ENCODE assay signal across 14 cellular contexts in genomic region chr18:49762191-49763077, GRCh38. TPM values are rescaled to one million over a fixed set of nuclear protein-coding genes. Genes with fewer than 3 reads are reported as not detected.
DNase-seq lines count a peak whose midpoint lies in the region; ATAC-seq and TF ChIP-seq lines count a peak whose summit lies in the region.
"Had no signal": no experiment of that assay in that cellular context is flagged by ENCODE, and none has a peak within 500 bp of the region (broad histone marks: within the 10 kb centered on the region; RNA-seq: fewer than 3 reads in every experiment).

No MANE protein-coding gene starts in this region.

- no peak overlapping the region for H3K4me2 ChIP-seq in GM23338
- no peak overlapping the region for H3K4me2 ChIP-seq in PC-9

- POLR2A ChIA-PET in WTC11 (lab: Charles Lee) (no interaction called here), PC-9 (lab: Charles Lee; ENCODE audit: unreplicated experiment) (no interaction called here)

- H3K4me1 Mint-ChIP-seq in GM23338 (peaks cover 34% of the 10 kb centered on the region), WTC11 (peaks cover 33% of the 10 kb centered on the region)
- no peaks in the 10 kb centered on the region for H3K4me1 Mint-ChIP-seq in stimulated activated memory B cell treated with anti-CD40 and anti-IgM and Interleukin-4, amounts not matched to agents 10 μg/mL and 1 μg/mL and 100 μg/mL, for 72 hours
- no peaks in the 10 kb centered on the region for H3K4me1 Mint-ChIP-seq in activated T-helper 2 cell treated with anti-CD3 and anti-CD28 coated beads, Interferon-gamma antibody, Interleukin-2, Interleukin-4, amounts not matched to agents 10 μg/mL and 5 μg/mL and 100 μg/mL, durations not matched to agents 14 hours and 24 hours and 36 hours (ENCODE audit: low read depth)

- H3K9me3 Mint-ChIP-seq in GM23338 (no peaks in the 10 kb centered on the region; the same call in 1 of the 3 replicates), WTC11 (no peaks in the 10 kb centered on the region)
- H3K9me3 Mint-ChIP-seq in stimulated activated memory B cell treated with anti-CD40 and anti-IgM and Interleukin-4, amounts not matched to agents 10 μg/mL and 1 μg/mL and 100 μg/mL, for 72 hours: peaks cover 2% of the 10 kb centered on the region
- H3K9me3 Mint-ChIP-seq in activated T-helper 2 cell treated with anti-CD3 and anti-CD28 coated beads, Interferon-gamma antibody, Interleukin-2, Interleukin-4, amounts not matched to agents 10 μg/mL and 5 μg/mL and 100 μg/mL, durations not matched to agents 14 hours and 24 hours and 36 hours: no peaks in the 10 kb centered on the region

- H3K4me3 ChIP-seq in GM23338 (no peak overlapping the region), lung (no peak overlapping the region), PC-9 (no peak overlapping the region)
- H3K4me3 ChIP-seq: MG63 had no signal

- CTCF ChIA-PET in WTC11 (lab: Charles Lee): interaction anchor here (0.6 to 2.3 kb wide), 7 partner anchors 33 to 252 kb away, joined by 3 to 14 read pairs (median 4); no protein-coding TSS in a partner anchor
- CTCF ChIA-PET in PC-9 (lab: Charles Lee): no interaction called here

- ATAC-seq in GM23338 (peak; percentile 45), WTC11 (peak; percentile 22), lung (ENCODE audit: insufficient read depth, low FRiP score) (no peak)
- ATAC-seq in stimulated activated memory B cell treated with anti-CD40 and anti-IgM and Interleukin-4, amounts not matched to agents 10 μg/mL and 1 μg/mL and 100 μg/mL, for 72 hours: peak; percentile 13

- H3K27me3 ChIP-seq in GM23338 (ENCODE audit: insufficient read depth): no peaks in the 10 kb centered on the region
- no peaks in the 10 kb centered on the region for H3K27me3 ChIP-seq in lung (ENCODE audit: control insufficient read depth, insufficient read depth)
- no peaks in the 10 kb centered on the region for H3K27me3 ChIP-seq in PC-9 (ENCODE audit: insufficient read depth, low read depth)
- H3K27me3 ChIP-seq: MG63 had no signal

- H3K36me3 ChIP-seq in GM23338 (ENCODE audit: insufficient read depth) (no peaks in the 10 kb centered on the region), lung (ENCODE audit: control insufficient read depth in 2 of 2, insufficient read depth in 2 of 2, low read length in 2 of 2) (no peaks in the 10 kb centered on the region), PC-9 (ENCODE audit: low read depth) (no peaks in the 10 kb centered on the region)
- H3K36me3 ChIP-seq: MG63 had no signal

- H3K79me2 ChIP-seq in GM23338 (replicated peaks; ENCODE audit: insufficient read depth) (no peaks in the 10 kb centered on the region), PC-9 (ENCODE audit: low read depth) (no peaks in the 10 kb centered on the region)

- WGBS in lung, 2 donors: 89 to 91% methylated on average over 34 to 35 of the region's 35 CpGs

- no peaks in the 10 kb centered on the region for H3K9me2 ChIP-seq in GM23338 (ENCODE audit: insufficient read depth)
- H3K9me2 ChIP-seq in PC-9 (ENCODE audit: insufficient read depth): no peaks in the 10 kb centered on the region

- H3K36me3 Mint-ChIP-seq in GM23338 (ENCODE audit: low read depth): no peaks in the 10 kb centered on the region; the same call in 2 of the 3 replicates
- H3K36me3 Mint-ChIP-seq in WTC11: no peaks in the 10 kb centered on the region
- no peaks in the 10 kb centered on the region for H3K36me3 Mint-ChIP-seq in stimulated activated memory B cell treated with anti-CD40 and anti-IgM and Interleukin-4, amounts not matched to agents 10 μg/mL and 1 μg/mL and 100 μg/mL, for 72 hours
- no peaks in the 10 kb centered on the region for H3K36me3 Mint-ChIP-seq in activated T-helper 2 cell treated with anti-CD3 and anti-CD28 coated beads, Interferon-gamma antibody, Interleukin-2, Interleukin-4, amounts not matched to agents 10 μg/mL and 5 μg/mL and 100 μg/mL, durations not matched to agents 14 hours and 24 hours and 36 hours (ENCODE audit: low read depth)

- 0 out of 4 replicates have a peak, but pooled peaks of 1 of the 2 experiments have one; percentile 29 for TF ChIP-seq CTCF in GM23338 (conservative IDR thresholded peaks at IDR 0.05; ENCODE audit: low read depth in 2 of 2)
- no peak for TF ChIP-seq CTCF in WTC11 (IDR thresholded peaks at IDR 0.05)
- TF ChIP-seq CTCF in lung (IDR thresholded peaks at IDR 0.05; ENCODE audit: control extremely low read depth, extremely low read depth): no peak
- TF ChIP-seq CTCF in PC-9 (conservative IDR thresholded peaks at IDR 0.05): no peak

- H3K9me3 ChIP-seq in lung (ENCODE audit: control insufficient read depth in 2 of 2, insufficient read depth in 1 of 2, low read length in 1 of 2) (peaks cover 0 to 2% of the 10 kb centered on the region in 2 donors), PC-9 (ENCODE audit: insufficient read depth, low read depth) (no peaks in the 10 kb centered on the region)
- H3K9me3 ChIP-seq: MG63 had no signal

- H3K27ac ChIP-seq in GM23338 (ENCODE audit: low read depth) (no peak overlapping the region), lung (ENCODE audit: low read depth in 1 of 2, low read length in 1 of 2) (no peak overlapping the region), PC-9 (no peak overlapping the region)

- H4K20me1 ChIP-seq in GM23338 (replicated peaks; ENCODE audit: insufficient read depth) (no peaks in the 10 kb centered on the region), PC-9 (ENCODE audit: insufficient read depth) (no peaks in the 10 kb centered on the region)

- peaks cover 14% of the 10 kb centered on the region for H3K27me3 Mint-ChIP-seq in GM23338 (ENCODE audit: insufficient read depth, low read depth, poor library complexity)
- no peaks in the 10 kb centered on the region for H3K27me3 Mint-ChIP-seq in WTC11 (ENCODE audit: low read depth)
- H3K27me3 Mint-ChIP-seq in stimulated activated memory B cell treated with anti-CD40 and anti-IgM and Interleukin-4, amounts not matched to agents 10 μg/mL and 1 μg/mL and 100 μg/mL, for 72 hours: peaks cover 11% of the 10 kb centered on the region
- no peaks in the 10 kb centered on the region for H3K27me3 Mint-ChIP-seq in activated T-helper 2 cell treated with anti-CD3 and anti-CD28 coated beads, Interferon-gamma antibody, Interleukin-2, Interleukin-4, amounts not matched to agents 10 μg/mL and 5 μg/mL and 100 μg/mL, durations not matched to agents 14 hours and 24 hours and 36 hours (ENCODE audit: low read depth)

- H3K4me1 ChIP-seq in GM23338 (ENCODE audit: insufficient read depth) (peaks cover 8% of the 10 kb centered on the region; the same call in 1 of the 2 replicates), lung (ENCODE audit: control insufficient read depth in 2 of 2, insufficient read depth in 2 of 2, low read length in 2 of 2) (no peaks in the 10 kb centered on the region), PC-9 (replicated peaks; ENCODE audit: insufficient read depth) (no peaks in the 10 kb centered on the region)

- intact Hi-C loops in activated T-helper 2 cell treated with anti-CD3 and anti-CD28 coated beads, Interferon-gamma antibody, Interleukin-2, Interleukin-4, amounts not matched to agents 10 μg/mL and 5 μg/mL and 100 μg/mL, durations not matched to agents 14 hours and 24 hours and 36 hours (cut with micrococcal nuclease): no loop called here
- intact Hi-C loops in PC-9 (cut with micrococcal nuclease; ENCODE audit: unreplicated experiment): no loop called here

- no peak for DNase-seq in GM23338 (ENCODE audit: low spot score)
- no peak for DNase-seq in WTC11 (ENCODE audit: low spot score)
- peak; percentile 11 for DNase-seq in lung (ENCODE audit: low spot score)
- DNase-seq in NCI-H524 treated with DMSO at 0.1 percent for 48 hours (lab: John Stamatoyannopoulos, UW): no peak
- no peak for DNase-seq in activated T-helper 2 cell treated with anti-CD3 and anti-CD28 coated beads, Interferon-gamma antibody, Interleukin-2, Interleukin-4, amounts not matched to agents 10 μg/mL and 5 μg/mL and 100 μg/mL, durations not matched to agents 14 hours and 24 hours and 36 hours (ENCODE audit: low spot score)
- no peak for DNase-seq in PC-9
- DNase-seq: AML-193, DMS79 treated with DMSO at 0.1 percent for 48 hours, MG63, NCI-H1092 treated with DMSO at 0.1 percent for 48 hours, NCI-H1694, NCI-H2107, NCI-H345 had no signal

- H3K27ac Mint-ChIP-seq in GM23338: no peak overlapping the region
- H3K27ac Mint-ChIP-seq in WTC11: no peak overlapping the region
- H3K27ac Mint-ChIP-seq in stimulated activated memory B cell treated with anti-CD40 and anti-IgM and Interleukin-4, amounts not matched to agents 10 μg/mL and 1 μg/mL and 100 μg/mL, for 72 hours: no peak overlapping the region
- H3K27ac Mint-ChIP-seq in activated T-helper 2 cell treated with anti-CD3 and anti-CD28 coated beads, Interferon-gamma antibody, Interleukin-2, Interleukin-4, amounts not matched to agents 10 μg/mL and 5 μg/mL and 100 μg/mL, durations not matched to agents 14 hours and 24 hours and 36 hours: no peak overlapping the region

- BruUV-seq in PC-9 (replicated peaks; lab: Mats Ljungman, UMichigan): no TSS peak

- peak overlapping the region; percentile 83 for H2AFZ ChIP-seq in GM23338
- no peak overlapping the region for H2AFZ ChIP-seq in PC-9

- H3K4me3 Mint-ChIP-seq in GM23338 (no peak overlapping the region), WTC11 (no peak overlapping the region)
- no peak overlapping the region for H3K4me3 Mint-ChIP-seq in stimulated activated memory B cell treated with anti-CD40 and anti-IgM and Interleukin-4, amounts not matched to agents 10 μg/mL and 1 μg/mL and 100 μg/mL, for 72 hours
- no peak overlapping the region for H3K4me3 Mint-ChIP-seq in activated T-helper 2 cell treated with anti-CD3 and anti-CD28 coated beads, Interferon-gamma antibody, Interleukin-2, Interleukin-4, amounts not matched to agents 10 μg/mL and 5 μg/mL and 100 μg/mL, durations not matched to agents 14 hours and 24 hours and 36 hours (ENCODE audit: low read depth)

- H3F3A ChIP-seq in GM23338 (replicated peaks; ENCODE audit: low read depth) (0 out of 2 replicates have a peak, but pooled peaks cover 3% of the 10 kb centered on the region), PC-9 (ENCODE audit: insufficient read depth, low read depth) (no peaks in the 10 kb centered on the region)

TF ChIP-seq in WTC11, 78 proteins besides CTCF, POLR2A, EP300 and RAD21 (continues in another document):
- TF ChIP-seq TEAD1 (CRISPR knock-in tag; IDR thresholded peaks at IDR 0.05): no peak
- TF ChIP-seq ZNF121 (CRISPR knock-in tag; IDR thresholded peaks at IDR 0.05): no peak
- TF ChIP-seq NFYB (CRISPR knock-in tag; conservative IDR thresholded peaks at IDR 0.05; ENCODE audit: low read depth): no peak
- no peak for TF ChIP-seq FOXP1 (CRISPR knock-in tag; IDR thresholded peaks at IDR 0.05; ENCODE audit: borderline replicate concordance)

RNA-seq across cellular contexts. Expression of gene ACAA2, which starts 50.9 kb away (rescaled TPM):
- 123 and 126 TPM in 2 replicates for total RNA-seq in GM23338 (2014; rRNA removed; shearing (Covaris generic))
- polyA plus RNA-seq in GM23338 (2016; fragmentation: Nextera tagmentation; extraction: Ambion mirVana): 83.8 and 91.1 TPM in 2 replicates
- total RNA-seq in WTC11 (2021): 135 to 136 TPM (median 136 TPM) in 3 replicates
- total RNA-seq in lung: 10 to 100 TPM; 40.9 to 52.8 TPM
- polyA plus RNA-seq in lung: 10 to 100 TPM; 35.2 to 49.0 TPM
- total RNA-seq in activated T-helper 2 cell treated with anti-CD3 and anti-CD28 coated beads, Interferon-gamma antibody, Interleukin-2, Interleukin-4, amounts not matched to agents 10 μg/mL and 5 μg/mL and 100 μg/mL, durations not matched to agents 14 hours and 24 hours and 36 hours: 82.9 and 85.7 TPM in 2 replicates
- 33.7 and 37.7 TPM in 2 replicates for total RNA-seq in PC-9 (2021)
